1 cellular context compared by ENCODE assay signal in the genomic region with DNA sequence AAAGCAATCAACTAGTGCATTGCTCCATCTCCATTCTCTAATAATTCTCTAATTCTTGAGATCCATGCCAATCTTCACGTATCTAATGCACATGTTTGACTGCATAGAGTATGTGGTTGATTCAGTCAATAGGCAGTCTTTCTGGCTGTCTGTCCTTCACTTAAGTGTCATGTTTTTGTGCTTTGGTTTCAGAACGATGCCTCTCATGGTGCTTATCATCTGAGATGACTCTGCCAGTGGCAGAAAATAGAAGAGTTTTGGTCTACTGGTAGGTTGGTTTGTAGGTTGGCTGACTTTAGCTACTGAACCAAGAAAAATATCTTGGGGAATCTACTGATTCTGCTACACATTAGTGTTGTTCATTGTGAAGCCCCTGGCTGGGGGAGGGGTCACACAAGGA.
A peak's percentile ranks its signal among the peaks of the same experiment; 100 is the strongest.
TF ChIP-seq lines count a peak whose summit lies in the region.

No MANE protein-coding gene starts in this region.

TF ChIP-seq in GM12878, 131 proteins besides CTCF, POLR2A, EP300 and RAD21 (continued from another document):
- TF ChIP-seq, protein P1, sequence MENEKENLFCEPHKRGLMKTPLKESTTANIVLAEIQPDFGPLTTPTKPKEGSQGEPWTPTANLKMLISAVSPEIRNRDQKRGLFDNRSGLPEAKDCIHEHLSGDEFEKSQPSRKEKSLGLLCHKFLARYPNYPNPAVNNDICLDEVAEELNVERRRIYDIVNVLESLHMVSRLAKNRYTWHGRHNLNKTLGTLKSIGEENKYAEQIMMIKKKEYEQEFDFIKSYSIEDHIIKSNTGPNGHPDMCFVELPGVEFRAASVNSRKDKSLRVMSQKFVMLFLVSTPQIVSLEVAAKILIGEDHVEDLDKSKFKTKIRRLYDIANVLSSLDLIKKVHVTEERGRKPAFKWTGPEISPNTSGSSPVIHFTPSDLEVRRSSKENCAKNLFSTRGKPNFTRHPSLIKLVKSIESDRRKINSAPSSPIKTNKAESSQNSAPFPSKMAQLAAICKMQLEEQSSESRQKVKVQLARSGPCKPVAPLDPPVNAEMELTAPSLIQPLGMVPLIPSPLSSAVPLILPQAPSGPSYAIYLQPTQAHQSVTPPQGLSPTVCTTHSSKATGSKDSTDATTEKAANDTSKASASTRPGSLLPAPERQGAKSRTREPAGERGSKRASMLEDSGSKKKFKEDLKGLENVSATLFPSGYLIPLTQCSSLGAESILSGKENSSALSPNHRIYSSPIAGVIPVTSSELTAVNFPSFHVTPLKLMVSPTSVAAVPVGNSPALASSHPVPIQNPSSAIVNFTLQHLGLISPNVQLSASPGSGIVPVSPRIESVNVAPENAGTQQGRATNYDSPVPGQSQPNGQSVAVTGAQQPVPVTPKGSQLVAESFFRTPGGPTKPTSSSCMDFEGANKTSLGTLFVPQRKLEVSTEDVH (IDR thresholded peaks at IDR 0.05; ENCODE audit: low read depth, partially characterized antibody) = no peak
- TF ChIP-seq SREBF1 (IDR thresholded peaks at IDR 0.05; ENCODE audit: low read length) (no peak), FOXK2 (IDR thresholded peaks at IDR 0.05) (no peak), NRF1 (conservative IDR thresholded peaks at IDR 0.05; ENCODE audit: low read depth, low read length) (no peak), BRCA1 (IDR thresholded peaks at IDR 0.05; ENCODE audit: low read depth, low read length) (no peak), YY1 (IDR thresholded peaks at IDR 0.05; ENCODE audit: low read depth, low read length) (no peak), PAX5 (IDR thresholded peaks at IDR 0.05; ENCODE audit: borderline replicate concordance, low read depth, low read length) (peak; percentile 20; the same call in 1 of the 2 replicates), CHD1 (IDR thresholded peaks at IDR 0.05; ENCODE audit: low read depth, low read length) (no peak)
